Comparison of ENCODE assay signal across 18 cellular contexts in genomic region chr4:151668687-151669402, GRCh38.
A peak's percentile ranks its signal among the peaks of the same experiment; 100 is the strongest.
DNase-seq lines count a peak whose midpoint lies in the region; ATAC-seq and TF ChIP-seq lines count a peak whose summit lies in the region.
"Had no signal": no experiment of that assay in that cellular context is flagged by ENCODE, and none has a peak within 500 bp of the region (broad histone marks: within the 10 kb centered on the region; RNA-seq: fewer than 3 reads in every experiment).

No MANE protein-coding gene starts in this region.

- DNase-seq in WTC11 (ENCODE audit: low spot score): no peak
- DNase-seq in fibroblast of peridontal ligament (ENCODE audit: extremely low read depth): peak; percentile 45
- no peak for DNase-seq in retina
- DNase-seq in COLO829 (ENCODE audit: low spot score): no peak
- no peak for DNase-seq in HCEC 1CT
- DNase-seq: AML-193, Karpas-422, left ventricle myocardium inferior, NCI-H1105 treated with DMSO at 0.1 percent for 48 hours, NCI-H2107, NCI-H526, SHP77, tibial artery had no signal

- H3K9me3 Mint-ChIP-seq in WTC11: no peaks in the 10 kb centered on the region
- H3K9me3 Mint-ChIP-seq: dendritic cell treated with granulocyte-macrophage colony-stimulating factor and Interleukin-4, amounts not matched to agents 40 ng/mL and 50 ng/mL, for 4 days; neural progenitor cell; T-helper 1 cell treated with Interleukin-12 subunit alpha and Interleukin-12 subunit beta and Interleukin-4 antibody, amounts not matched to agents 30 μg/mL and 1 μg/mL, for 36 hours had no signal

- peaks cover 1% of the 10 kb centered on the region for H3K4me1 Mint-ChIP-seq in WTC11

- peaks cover 18% of the 10 kb centered on the region for H3K36me3 ChIP-seq in HUES48 (ENCODE audit: control insufficient read depth, insufficient read depth, low read length)
- H3K36me3 ChIP-seq in skeletal muscle tissue (ENCODE audit: control insufficient read depth in 3 of 3, insufficient read depth in 3 of 3, low read length in 3 of 3): peaks cover 0 to 7% (median 2%) of the 10 kb centered on the region in 3 donors
- H3K36me3 ChIP-seq: left ventricle myocardium inferior, neural progenitor cell had no signal

- H3K4me3 Mint-ChIP-seq in WTC11: no peak overlapping the region
- H3K4me3 Mint-ChIP-seq: dendritic cell treated with granulocyte-macrophage colony-stimulating factor and Interleukin-4, amounts not matched to agents 40 ng/mL and 50 ng/mL, for 4 days; neural progenitor cell; T-helper 1 cell treated with Interleukin-12 subunit alpha and Interleukin-12 subunit beta and Interleukin-4 antibody, amounts not matched to agents 30 μg/mL and 1 μg/mL, for 36 hours had no signal

- H3K9me3 ChIP-seq in HUES48 (ENCODE audit: control insufficient read depth, insufficient read depth, low read length) (no peaks in the 10 kb centered on the region), skeletal muscle tissue (ENCODE audit: control insufficient read depth in 3 of 3, low read length in 3 of 3) (no peaks in the 10 kb centered on the region)
- H3K9me3 ChIP-seq: left ventricle myocardium inferior, tibial artery had no signal

- no peak for TF ChIP-seq CTCF in WTC11 (IDR thresholded peaks at IDR 0.05)

- H3K9ac ChIP-seq in HUES48 (ENCODE audit: low read depth, low read length): 0 out of 2 replicates have a peak overlapping the region, but pooled peaks have one; percentile 3
- no peak overlapping the region for H3K9ac ChIP-seq in skeletal muscle tissue (ENCODE audit: low read depth in 1 of 3, low read length in 3 of 3)
- H3K9ac ChIP-seq: neural progenitor cell had no signal

- H3K27ac ChIP-seq in HUES48 (ENCODE audit: low read depth, low read length): no peak overlapping the region
- H3K27ac ChIP-seq in skeletal muscle tissue (ENCODE audit: low read depth, low read length): peak overlapping the region; percentile 87
- H3K27ac ChIP-seq: left ventricle myocardium inferior, neural progenitor cell, tibial artery had no signal

- H3K27ac Mint-ChIP-seq in WTC11: peak overlapping the region; percentile 57; the same call in 1 of the 2 replicates
- H3K27ac Mint-ChIP-seq: dendritic cell treated with granulocyte-macrophage colony-stimulating factor and Interleukin-4, amounts not matched to agents 40 ng/mL and 50 ng/mL, for 4 days; neural progenitor cell; T-helper 1 cell treated with Interleukin-12 subunit alpha and Interleukin-12 subunit beta and Interleukin-4 antibody, amounts not matched to agents 30 μg/mL and 1 μg/mL, for 36 hours had no signal

- POLR2A ChIA-PET in WTC11 (lab: Charles Lee): no interaction called here

- CTCF ChIA-PET in WTC11 (lab: Charles Lee): no interaction called here

- H3K4me1 ChIP-seq in HUES48 (ENCODE audit: control insufficient read depth, insufficient read depth, low read length) (no peaks in the 10 kb centered on the region), skeletal muscle tissue (ENCODE audit: control insufficient read depth in 3 of 3, insufficient read depth in 3 of 3, low read length in 3 of 3) (peaks cover 19 to 67% (median 52%) of the 10 kb centered on the region in 3 donors)

- H3K27me3 ChIP-seq in HUES48 (ENCODE audit: control insufficient read depth, insufficient read depth, low read length) (no peaks in the 10 kb centered on the region), skeletal muscle tissue (ENCODE audit: control insufficient read depth in 3 of 3, insufficient read depth in 3 of 3, low read length in 3 of 3) (no peaks in the 10 kb centered on the region)
- H3K27me3 ChIP-seq: neural progenitor cell, tibial artery had no signal

- no peak for ATAC-seq in WTC11

- H3K27me3 Mint-ChIP-seq in WTC11 (ENCODE audit: low read depth): no peaks in the 10 kb centered on the region
- H3K27me3 Mint-ChIP-seq: dendritic cell treated with granulocyte-macrophage colony-stimulating factor and Interleukin-4, amounts not matched to agents 40 ng/mL and 50 ng/mL, for 4 days had no signal

- peaks cover 5% of the 10 kb centered on the region; the same call in 1 of the 2 replicates for H3K36me3 Mint-ChIP-seq in WTC11
- H3K36me3 Mint-ChIP-seq: neural progenitor cell had no signal

- H3K4me3 ChIP-seq in HUES48 (ENCODE audit: low read depth, low read length) (no peak overlapping the region), skeletal muscle tissue (ENCODE audit: low read length in 3 of 3) (no peak overlapping the region)
- H3K4me3 ChIP-seq: left ventricle myocardium inferior, neural progenitor cell, tibial artery had no signal

TF ChIP-seq in WTC11, 78 proteins besides CTCF, POLR2A, EP300 and RAD21 (continues in another document):
- TF ChIP-seq ZNF425 (CRISPR knock-in tag; conservative IDR thresholded peaks at IDR 0.05) (no peak), ESRRA (CRISPR knock-in tag; IDR thresholded peaks at IDR 0.05; ENCODE audit: borderline replicate concordance) (no peak), HMGA2 (CRISPR knock-in tag; IDR thresholded peaks at IDR 0.05) (no peak), ZNF281 (CRISPR knock-in tag; IDR thresholded peaks at IDR 0.05) (no peak), FOXK1 (CRISPR knock-in tag; IDR thresholded peaks at IDR 0.05) (no peak), TCF7 (CRISPR knock-in tag; IDR thresholded peaks at IDR 0.05; ENCODE audit: low read depth) (no peak), ZBTB43 (CRISPR knock-in tag; IDR thresholded peaks at IDR 0.05) (no peak)
